Comparison of ENCODE assay signal across 1 cellular context in genomic region chr14:79443602-79444001, GRCh38.
TF ChIP-seq lines count a peak whose summit lies in the region.

No MANE protein-coding gene starts in this region.

TF ChIP-seq in IMR-90, 13 proteins besides CTCF, POLR2A, EP300 and RAD21 (continued from another document):
- no peak for TF ChIP-seq MAZ (IDR thresholded peaks at IDR 0.05; ENCODE audit: borderline replicate concordance, low read depth, low read length)
- TF ChIP-seq CHD1 (IDR thresholded peaks at IDR 0.05; ENCODE audit: low read depth, low read length) = no peak
- no peak for TF ChIP-seq RFX5 (IDR thresholded peaks at IDR 0.05; ENCODE audit: low read depth, low read length)
